8 cellular contexts compared by ENCODE assay signal in genomic region chr19:1624458-1624857, GRCh38. TPM values are rescaled to one million over a fixed set of nuclear protein-coding genes. Genes with fewer than 3 reads are reported as not detected.
DNase-seq lines count a peak whose midpoint lies in the region; ATAC-seq and TF ChIP-seq lines count a peak whose summit lies in the region.

No MANE protein-coding gene starts in this region.

- peak; percentile 79 for TF ChIP-seq CTCF in GM12873 (IDR thresholded peaks at IDR 0.05; ENCODE audit: insufficient read depth, low read depth, low read length, missing control alignments)
- TF ChIP-seq CTCF in Peyer's patch (IDR thresholded peaks at IDR 0.05), result peak; percentile 43 to 75 (median 62)
- TF ChIP-seq CTCF in adrenal gland (IDR thresholded peaks at IDR 0.05), result peak; percentile 23 to 56 (median 42)
- peak; percentile 51 for TF ChIP-seq CTCF in smooth muscle cell (IDR thresholded peaks at IDR 0.05; ENCODE audit: borderline replicate concordance, insufficient read depth, poor library complexity, severe bottlenecking)
- TF ChIP-seq CTCF in omental fat pad (IDR thresholded peaks at IDR 0.05), result no peak

- H3K27me3 ChIP-seq in Peyer's patch (no peaks in the 10 kb centered on the region), adrenal gland (no peaks in the 10 kb centered on the region), right cardiac atrium (ENCODE audit: control insufficient read depth, insufficient read depth) (no peaks in the 10 kb centered on the region), smooth muscle cell (ENCODE audit: low read depth) (no peaks in the 10 kb centered on the region)

- H3K4me2 ChIP-seq in smooth muscle cell, result no peak overlapping the region

- H3K9me3 ChIP-seq in Peyer's patch, result no peaks in the 10 kb centered on the region
- H3K9me3 ChIP-seq in adrenal gland (replicated peaks in 1 of 3), result no peaks in the 10 kb centered on the region
- no peaks in the 10 kb centered on the region for H3K9me3 ChIP-seq in right cardiac atrium (ENCODE audit: control insufficient read depth, low read length)
- no peaks in the 10 kb centered on the region for H3K9me3 ChIP-seq in smooth muscle cell (replicated peaks; ENCODE audit: low read depth)

- TF ChIP-seq POLR2A in Peyer's patch (IDR thresholded peaks at IDR 0.05) (no peak), adrenal gland (IDR thresholded peaks at IDR 0.05) (no peak)

- H3K27ac ChIP-seq in Peyer's patch, result no peak overlapping the region
- no peak overlapping the region for H3K27ac ChIP-seq in adrenal gland
- H3K27ac ChIP-seq in right cardiac atrium (ENCODE audit: low read length), result no peak overlapping the region
- no peak overlapping the region for H3K27ac ChIP-seq in smooth muscle cell (ENCODE audit: low read depth)

- no peak overlapping the region for H3K4me3 ChIP-seq in Peyer's patch
- H3K4me3 ChIP-seq in adrenal gland, result no peak overlapping the region
- no peak overlapping the region for H3K4me3 ChIP-seq in right cardiac atrium (ENCODE audit: low read length)
- H3K4me3 ChIP-seq in smooth muscle cell, result no peak overlapping the region

- peaks cover 0 to 61% (median 0%) of the 10 kb centered on the region in 3 donors for H3K36me3 ChIP-seq in Peyer's patch
- H3K36me3 ChIP-seq in adrenal gland (replicated peaks in 1 of 2), result no peaks in the 10 kb centered on the region
- H3K36me3 ChIP-seq in smooth muscle cell (ENCODE audit: low read depth), result no peaks in the 10 kb centered on the region

- no peaks in the 10 kb centered on the region for H3F3A ChIP-seq in smooth muscle cell (ENCODE audit: low read depth)

- no peak overlapping the region for H2AFZ ChIP-seq in smooth muscle cell (ENCODE audit: low read depth)

- H3K79me2 ChIP-seq in smooth muscle cell (ENCODE audit: low read depth), result no peaks in the 10 kb centered on the region

- no peaks in the 10 kb centered on the region for H3K4me1 ChIP-seq in Peyer's patch
- no peaks in the 10 kb centered on the region for H3K4me1 ChIP-seq in adrenal gland (replicated peaks in 1 of 2)
- H3K4me1 ChIP-seq in right cardiac atrium (ENCODE audit: control insufficient read depth, insufficient read depth, low read length), result no peaks in the 10 kb centered on the region
- H3K4me1 ChIP-seq in smooth muscle cell (ENCODE audit: low read depth), result no peaks in the 10 kb centered on the region

- peak; percentile 87 for DNase-seq in 8988T
- peak in 2 of 3 donors; percentile 57 to 77 for DNase-seq in Peyer's patch
- DNase-seq in adrenal gland, result peak in 5 of 7 donors; percentile 44 to 70 (median 54)
- DNase-seq in right cardiac atrium, result peak; percentile 51 to 78 (median 72)
- peak; percentile 1 for DNase-seq in smooth muscle cell (lab: John Stamatoyannopoulos, UW; ENCODE audit: unreplicated experiment)
- no peak for DNase-seq in omental fat pad (ENCODE audit: low spot score)

- peaks cover 19% of the 10 kb centered on the region for H4K20me1 ChIP-seq in smooth muscle cell (ENCODE audit: low read depth)

- 70 to 87% (median 80%) methylated on average over 22 to 23 of the region's 23 CpGs for WGBS in adrenal gland, 4 donors
- 78% methylated on average over 23 of the region's 23 CpGs for WGBS in right cardiac atrium
- 85% methylated on average over 23 of the region's 23 CpGs for WGBS in smooth muscle cell (ENCODE audit: low lambda C conversion rate)

- no peak overlapping the region for H3K9ac ChIP-seq in smooth muscle cell (ENCODE audit: low read depth)

- intact Hi-C loops in adrenal gland (cut with DNase I), result no loop called here
- intact Hi-C loops in right cardiac atrium (cut with DNase I), result loop anchor here in 1 of 4 donors (10.0 kb wide), 1 partner anchor 140 kb away; no protein-coding TSS in a partner anchor

- ATAC-seq in right cardiac atrium (peak; percentile 15 to 72), omental fat pad (ENCODE audit: low FRiP score) (no peak), GM18502 (IDR thresholded peaks at IDR 0.05; ENCODE audit: poor library complexity, unreplicated experiment) (no peak)

RNA-seq across cellular contexts. Expression of gene UQCR11, which starts 19.2 kb away (rescaled TPM):
- 100 to 1,000 TPM in 1 of 4 donors, 10 to 100 TPM in 3; 59.8 to 122 (median 94.3) TPM for total RNA-seq in Peyer's patch
- total RNA-seq in adrenal gland, result 100 to 1,000 TPM in 5 of 8 donors, 10 to 100 TPM in 3; 47.1 to 336 (median 240) TPM
- 100 to 1,000 TPM in 1 of 3 donors, 10 to 100 TPM in 2; 91.7 to 122 (median 96.9) TPM for polyA plus RNA-seq in adrenal gland
- total RNA-seq in right cardiac atrium, result 100 to 1,000 TPM; 639 to 958 (median 854) TPM
- polyA plus RNA-seq in right cardiac atrium, result 472 TPM
- total RNA-seq in smooth muscle cell, result 32.3 and 40.4 TPM in 2 replicates
- 550 and 592 TPM in 2 replicates for polyA plus RNA-seq in smooth muscle cell
- total RNA-seq in omental fat pad, result 10 to 100 TPM; 56.6 to 83.2 (median 64.6) TPM

RNA-seq across cellular contexts. Expression of gene TCF3, which starts 28.0 kb away (rescaled TPM):
- total RNA-seq in Peyer's patch (100 to 1,000 TPM in 1 of 4 donors, 10 to 100 TPM in 3; 49.2 to 112 (median 80.3) TPM), adrenal gland (10 to 100 TPM; 23.8 to 96.0 (median 44.4) TPM), right cardiac atrium (10 to 100 TPM; 20.1 to 23.6 (median 22.4) TPM), smooth muscle cell (76.3 and 89.0 TPM in 2 replicates), omental fat pad (10 to 100 TPM; 24.2 to 46.6 (median 40.4) TPM)
- polyA plus RNA-seq in adrenal gland (10 to 100 TPM in 2 of 3 donors, 1 to 10 TPM in 1; 8.5 to 45.1 (median 44.2) TPM), right cardiac atrium (15.3 TPM), smooth muscle cell (145 and 150 TPM in 2 replicates)

RNA-seq across cellular contexts. Expression of gene MBD3, which starts 31.8 kb away (rescaled TPM):
- total RNA-seq in Peyer's patch (100 to 1,000 TPM in 1 of 4 donors, 10 to 100 TPM in 3; 58.7 to 110 (median 81.6) TPM), adrenal gland (100 to 1,000 TPM in 4 of 8 donors, 10 to 100 TPM in 4; 60.6 to 144 (median 97.2) TPM), right cardiac atrium (10 to 100 TPM; 45.8 to 63.0 (median 58.9) TPM), smooth muscle cell (40.3 and 50.7 TPM in 2 replicates), omental fat pad (100 to 1,000 TPM in 1 of 4 donors, 10 to 100 TPM in 3; 71.1 to 100 (median 78.3) TPM)
- polyA plus RNA-seq in adrenal gland (100 to 1,000 TPM in 1 of 3 donors, 10 to 100 TPM in 1, 1 to 10 TPM in 1; 3.5 to 221 (median 95.8) TPM), right cardiac atrium (96.2 TPM), smooth muscle cell (47.3 and 52.7 TPM in 2 replicates)

RNA-seq across cellular contexts. Expression of gene MEX3D, which starts 56.3 kb away (rescaled TPM):
- total RNA-seq in Peyer's patch (10 to 100 TPM; 11.6 to 20.0 (median 15.6) TPM), adrenal gland (10 to 100 TPM; 10.6 to 31.6 (median 20.6) TPM), right cardiac atrium (10 to 100 TPM in 3 of 4 donors, 1 to 10 TPM in 1; 9.5 to 12.4 (median 11.7) TPM), smooth muscle cell (28.6 and 41.5 TPM in 2 replicates), omental fat pad (10 to 100 TPM in 1 of 4 donors, 1 to 10 TPM in 3; 3.3 to 10.2 (median 7.7) TPM)
- polyA plus RNA-seq in adrenal gland (1 to 10 TPM; 1.6 to 2.6 (median 2.1) TPM), right cardiac atrium (4.4 TPM), smooth muscle cell (8.4 and 9.3 TPM in 2 replicates)

Comparison
In these comparisons a context has a peak if more than half of its experiments do, and no peak if none do; other contexts are left out.
1. CTCF ChIP-seq: peak in GM12873 (single experiment), Peyer's patch (6 of 6), adrenal gland (6 of 6) and smooth muscle cell (single experiment); none in omental fat pad (0 of 3).
2. ATAC-seq: peak in right cardiac atrium (2 of 2); none in omental fat pad (single experiment) and GM18502 (single experiment).